Comparison of ENCODE assay signal across 8 cellular contexts in the genomic region with DNA sequence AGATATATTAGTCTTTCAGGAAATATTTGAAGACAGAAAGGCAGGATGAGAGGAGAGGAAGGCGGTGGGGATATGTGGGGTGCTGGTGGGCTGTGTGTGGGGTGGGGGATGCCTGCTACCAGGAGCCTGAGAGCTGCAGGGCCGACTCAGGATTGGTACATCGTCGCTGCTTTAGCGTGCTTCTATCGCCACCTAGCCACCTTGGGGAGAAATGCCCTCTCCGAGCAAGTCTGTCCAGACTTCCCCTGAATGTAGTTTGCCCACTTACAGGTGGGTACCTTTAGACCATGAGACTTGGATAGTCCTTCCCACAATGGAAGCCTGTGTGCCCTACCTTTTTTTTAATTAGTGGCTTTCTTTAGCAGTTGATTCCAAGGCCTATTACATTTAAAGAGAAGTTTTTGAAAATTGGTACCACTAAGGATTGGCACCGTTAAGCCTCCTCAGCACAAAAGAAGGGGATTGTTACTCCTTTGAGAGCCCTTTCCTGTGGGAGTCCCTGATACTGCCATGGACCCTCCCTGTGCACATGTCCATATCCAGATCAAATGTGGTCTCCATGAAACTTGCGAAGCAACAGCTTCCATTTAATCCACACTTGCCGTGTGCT.
DNase-seq lines count a peak whose midpoint lies in the region; ATAC-seq and TF ChIP-seq lines count a peak whose summit lies in the region.

No MANE protein-coding gene starts in this region.

- no peak overlapping the region for H3K27ac ChIP-seq in caudate nucleus (ENCODE audit: low read depth, low read length)

- DNase-seq in NCI-H2171 (lab: John Stamatoyannopoulos, UW), result peak; percentile 61
- DNase-seq in activated B cell treated with CpG ODN at 0.5 μM for 24 hours, result peak; percentile 25
- DNase-seq in caudate nucleus (lab: John Stamatoyannopoulos, UW), result peak in 48 of 61 donors; percentile 3 to 80 (median 26)
- peak; percentile 68 for DNase-seq in kidney tubule cell (ENCODE audit: low spot score)
- peak; percentile 42 to 43 for DNase-seq in stimulated activated CD4-positive, alpha-beta T cell treated with anti-CD3 and anti-CD28 coated beads, Interleukin-4, amount 100 ng/mL, for 4 hours

- CTCF ChIA-PET in activated B cell treated with CpG ODN at 0.5 μM for 24 hours (lab: Charles Lee), result interaction anchor here (0.6 to 3.5 kb wide), 24 partner anchors 9 to 528 kb away, joined by 3 to 62 read pairs (median 4); no protein-coding TSS in a partner anchor

- intact Hi-C loops in activated B cell treated with CpG ODN at 0.5 μM for 24 hours (cut with micrococcal nuclease), result loop anchor here (1.0 to 10.0 kb wide), 6 partner anchors 160 to 528 kb away; no protein-coding TSS in a partner anchor

- H3K27ac Mint-ChIP-seq in activated B cell treated with CpG ODN at 0.5 μM for 24 hours, result no peak overlapping the region

- ATAC-seq in HG02870 (IDR thresholded peaks at IDR 0.05; ENCODE audit: unreplicated experiment) (peak; percentile 75), activated B cell treated with CpG ODN at 0.5 μM for 24 hours (ENCODE audit: low read depth) (peak; percentile 87), GM18505 (IDR thresholded peaks at IDR 0.05; ENCODE audit: unreplicated experiment) (no peak)

- TF ChIP-seq POLR2A in GM18505 (IDR thresholded peaks at IDR 0.05; ENCODE audit: borderline replicate concordance, extremely low read depth, insufficient read depth, insufficient read length), result no peak

- H3K4me1 Mint-ChIP-seq in activated B cell treated with CpG ODN at 0.5 μM for 24 hours, result no peaks in the 10 kb centered on the region

- POLR2A ChIA-PET in activated B cell treated with CpG ODN at 0.5 μM for 24 hours (lab: Charles Lee), result no interaction called here

- no peaks in the 10 kb centered on the region for H3K36me3 Mint-ChIP-seq in activated B cell treated with CpG ODN at 0.5 μM for 24 hours (ENCODE audit: low read depth)

- H3K4me3 Mint-ChIP-seq in activated B cell treated with CpG ODN at 0.5 μM for 24 hours, result no peak overlapping the region

- TF ChIP-seq CTCF in GM12874 (IDR thresholded peaks at IDR 0.05; ENCODE audit: insufficient read depth, low read depth, low read length) (peak; percentile 88), activated B cell treated with CpG ODN at 0.5 μM for 24 hours (IDR thresholded peaks at IDR 0.05) (peak; percentile 19)

- no peaks in the 10 kb centered on the region for H3K9me3 Mint-ChIP-seq in activated B cell treated with CpG ODN at 0.5 μM for 24 hours

- H3K27me3 Mint-ChIP-seq in activated B cell treated with CpG ODN at 0.5 μM for 24 hours, result peaks cover 3% of the 10 kb centered on the region
